24 cellular contexts compared by ENCODE assay signal in the genomic region with DNA sequence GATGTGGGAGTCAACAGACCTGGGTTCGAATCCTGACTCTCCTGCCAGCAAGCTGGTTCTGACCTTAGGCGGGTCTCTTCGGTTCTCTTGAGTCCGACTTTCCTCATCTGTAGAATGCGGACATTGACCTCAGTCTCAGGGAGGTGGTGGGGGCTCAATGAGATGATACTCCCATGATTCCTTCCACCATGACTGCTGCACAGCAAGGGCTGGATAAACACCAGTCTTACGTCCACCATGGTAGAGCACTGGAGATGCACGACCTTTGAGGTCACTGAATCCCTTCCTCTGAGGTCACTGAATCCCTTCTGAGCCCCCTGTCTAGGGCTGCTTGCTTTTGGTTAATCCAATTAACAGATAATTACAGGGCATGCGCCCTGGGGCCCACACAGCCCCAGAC. TPM values are rescaled to one million over a fixed set of nuclear protein-coding genes. Genes with fewer than 3 reads are reported as not detected.
DNase-seq lines count a peak whose midpoint lies in the region; ATAC-seq and TF ChIP-seq lines count a peak whose summit lies in the region.
"Had no signal": no experiment of that assay in that cellular context is flagged by ENCODE, and none has a peak within 500 bp of the region (broad histone marks: within the 10 kb centered on the region; RNA-seq: fewer than 3 reads in every experiment).

No MANE protein-coding gene starts in this region.

- H3K36me3 ChIP-seq in WERI-Rb-1 (no peaks in the 10 kb centered on the region), neural progenitor cell (no peaks in the 10 kb centered on the region)
- H3K36me3 ChIP-seq: BE2C, BLaER1 had no signal

- H3K4me1 Mint-ChIP-seq in neural progenitor cell (peaks cover 6% of the 10 kb centered on the region), osteocyte (ENCODE audit: unreplicated experiment) (no peaks in the 10 kb centered on the region)
- H3K4me1 Mint-ChIP-seq: CD4-positive, alpha-beta memory T cell; CD4-positive, CD25-positive, alpha-beta regulatory T cell; CD8-positive, alpha-beta memory T cell had no signal

- H4K20me1 ChIP-seq in neural progenitor cell (ENCODE audit: low read depth), result no peaks in the 10 kb centered on the region
- H4K20me1 ChIP-seq: BLaER1 had no signal

- no peaks in the 10 kb centered on the region for H3F3A ChIP-seq in neural progenitor cell (ENCODE audit: low read depth)

- H3K4me2 ChIP-seq in neural progenitor cell, result peak overlapping the region; percentile 13
- H3K4me2 ChIP-seq: BLaER1 had no signal

- no peak overlapping the region for H3K9ac ChIP-seq in neural progenitor cell
- H3K9ac ChIP-seq: BLaER1 had no signal

- H3K9me3 ChIP-seq in WERI-Rb-1 (ENCODE audit: severe bottlenecking) (no peaks in the 10 kb centered on the region), neural progenitor cell (ENCODE audit: low read depth) (no peaks in the 10 kb centered on the region)
- H3K9me3 ChIP-seq: BE2C, Caco-2 had no signal

- no peak overlapping the region for H3K4me3 ChIP-seq in WERI-Rb-1 (ENCODE audit: low read depth, low read length)
- no peak overlapping the region for H3K4me3 ChIP-seq in neural progenitor cell
- H3K4me3 ChIP-seq: BLaER1 had no signal

- DNase-seq in NCI-H82 treated with DMSO at 0.1 percent for 48 hours (lab: John Stamatoyannopoulos, UW; ENCODE audit: unreplicated experiment) (peak; percentile 28), WERI-Rb-1 (peak; percentile 20), neural progenitor cell (ENCODE audit: low spot score) (peak; percentile 62), osteocyte (ENCODE audit: extremely low spot score, unreplicated experiment) (peak; percentile 60), dermis blood vessel endothelial cell (no peak), middle frontal gyrus (ENCODE audit: extremely low spot score, low spot score) (no peak), DMS53 (lab: John Stamatoyannopoulos, UW) (no peak)
- DNase-seq: 8988T; ACHN; BE2C; C1 segment of cervical spinal cord; Caco-2; Calu3; CD4-positive, alpha-beta memory T cell; CD4-positive, CD25-positive, alpha-beta regulatory T cell; CD8-positive, alpha-beta memory T cell; DMS79; DND-41; GF-D8 had no signal

- TF ChIP-seq CTCF in WERI-Rb-1 (IDR thresholded peaks at IDR 0.05; ENCODE audit: low read depth, low read length), result no peak
- TF ChIP-seq CTCF in neural progenitor cell (IDR thresholded peaks at IDR 0.05), result no peak
- TF ChIP-seq CTCF in osteocyte (IDR thresholded peaks at IDR 0.05), result no peak

- peaks cover 4% of the 10 kb centered on the region for H3K27me3 ChIP-seq in WERI-Rb-1 (ENCODE audit: insufficient read depth, low read depth, severe bottlenecking)
- H3K27me3 ChIP-seq in neural progenitor cell, result no peaks in the 10 kb centered on the region
- H3K27me3 ChIP-seq: BE2C, BLaER1 had no signal

- H3K9me3 Mint-ChIP-seq in neural progenitor cell (peaks cover 4% of the 10 kb centered on the region), osteocyte (ENCODE audit: unreplicated experiment) (no peaks in the 10 kb centered on the region)
- H3K9me3 Mint-ChIP-seq: CD14-positive monocyte had no signal

- no peaks in the 10 kb centered on the region for H3K36me3 Mint-ChIP-seq in neural progenitor cell
- H3K36me3 Mint-ChIP-seq in osteocyte (ENCODE audit: unreplicated experiment), result no peaks in the 10 kb centered on the region
- H3K36me3 Mint-ChIP-seq: CD14-positive monocyte; CD4-positive, alpha-beta memory T cell; CD4-positive, CD25-positive, alpha-beta regulatory T cell; CD8-positive, alpha-beta memory T cell had no signal

- H3K27ac ChIP-seq in WERI-Rb-1 (no peak overlapping the region), neural progenitor cell (no peak overlapping the region)
- H3K27ac ChIP-seq: BLaER1 had no signal

- H3K4me1 ChIP-seq in neural progenitor cell, result peaks cover 4% of the 10 kb centered on the region
- H3K4me1 ChIP-seq: BE2C, Caco-2 had no signal

- H3K27me3 Mint-ChIP-seq in neural progenitor cell (ENCODE audit: insufficient read depth, low read depth), result peaks cover 14% of the 10 kb centered on the region
- H3K27me3 Mint-ChIP-seq in osteocyte (ENCODE audit: unreplicated experiment), result peaks cover 16% of the 10 kb centered on the region

- no peak for ATAC-seq in HG03565 (IDR thresholded peaks at IDR 0.05; ENCODE audit: unreplicated experiment)

- no peak overlapping the region for H2AFZ ChIP-seq in neural progenitor cell (replicated peaks)

- H3K4me3 Mint-ChIP-seq in neural progenitor cell, result no peak overlapping the region
- H3K4me3 Mint-ChIP-seq in osteocyte (ENCODE audit: unreplicated experiment), result no peak overlapping the region
- H3K4me3 Mint-ChIP-seq: CD14-positive monocyte; CD4-positive, alpha-beta memory T cell; CD4-positive, CD25-positive, alpha-beta regulatory T cell; CD8-positive, alpha-beta memory T cell had no signal

- H3K27ac Mint-ChIP-seq in neural progenitor cell (no peak overlapping the region), osteocyte (ENCODE audit: unreplicated experiment) (no peak overlapping the region)
- H3K27ac Mint-ChIP-seq: CD14-positive monocyte; CD4-positive, alpha-beta memory T cell; CD4-positive, CD25-positive, alpha-beta regulatory T cell; CD8-positive, alpha-beta memory T cell had no signal

- no peaks in the 10 kb centered on the region for H3K79me2 ChIP-seq in neural progenitor cell (ENCODE audit: low read depth)

RNA-seq across cellular contexts. Expression of gene SMIM23, which starts 12.5 kb away (rescaled TPM):
- total RNA-seq in neural progenitor cell (ENCODE audit: low replicate concordance), result not detected in 2 replicates
- not detected in 2 replicates for total RNA-seq in osteocyte
- total RNA-seq in dermis blood vessel endothelial cell, result not detected in 2 replicates
- total RNA-seq: A673; Caco-2; Calu3; CD4-positive, alpha-beta memory T cell; CD4-positive, CD25-positive, alpha-beta regulatory T cell; CD8-positive, alpha-beta memory T cell; Daoy had no signal

Comparison
In these comparisons a context has a peak if more than half of its experiments do, and no peak if none do; other contexts are left out.
1. DNase-seq: peak in NCI-H82 treated with DMSO at 0.1 percent for 48 hours (single experiment), WERI-Rb-1 (single experiment), neural progenitor cell (single experiment) and osteocyte (single experiment); none in dermis blood vessel endothelial cell (single experiment), middle frontal gyrus (single experiment) and DMS53 (single experiment).